ENCODE assay signal across 32 cellular contexts in genomic region chr11:44252999-44253602, GRCh38. TPM values are rescaled to one million over a fixed set of nuclear protein-coding genes. Genes with fewer than 3 reads are reported as not detected.
"Had no signal": no experiment of that assay in that cellular context is flagged by ENCODE, and none has a peak within 500 bp of the region (broad histone marks: within the 10 kb centered on the region; RNA-seq: fewer than 3 reads in every experiment).

No MANE protein-coding gene starts in this region.

- H3K4me3 ChIP-seq: coronary artery, dorsolateral prefrontal cortex, esophagus squamous epithelium, gastrocnemius medialis, heart right ventricle, left lung, lower lobe of right lung, mucosa of descending colon had no signal

- H3K27me3 ChIP-seq: dorsolateral prefrontal cortex, esophagus squamous epithelium, gastrocnemius medialis, heart right ventricle, left lung had no signal

- H3K27ac ChIP-seq: coronary artery, dorsolateral prefrontal cortex, epithelial cell of prostate, esophagus squamous epithelium, gastrocnemius medialis, heart right ventricle, left lung, lower lobe of right lung had no signal

- H3K36me3 ChIP-seq: gastrocnemius medialis, lower lobe of right lung had no signal

- H3K4me1 ChIP-seq: esophagus squamous epithelium, left lung, lower lobe of right lung had no signal

- DNase-seq: dermis blood vessel endothelial cell; dorsolateral prefrontal cortex; effector CD4-positive, alpha-beta T cell; effector memory CD4-positive, alpha-beta T cell; erythroblast; esophagus squamous epithelium; foreskin fibroblast; foreskin melanocyte; gastrocnemius medialis; glutamatergic neuron; head of caudate nucleus; heart right ventricle; hippocampal formation; left cardiac atrium; left lung; left ventricle myocardium superior; lower lobe of right lung; mesenchymal stem cell; mucosa of descending colon; naive B cell; naive thymus-derived CD8-positive, alpha-beta T cell had no signal

- FAIRE-seq: endometrium, islet of Langerhans, keratinocyte had no signal

RNA-seq across cellular contexts. Expression of gene ALX4, which starts 56.8 kb away (rescaled TPM):
- total RNA-seq: dermis blood vessel endothelial cell; esophagus mucosa; esophagus squamous epithelium; glomerular endothelial cell; kidney epithelial cell; left lung; lower lobe of right lung; lung microvascular endothelial cell; mesenteric fat pad; mucosa of descending colon; myocyte; naive thymus-derived CD8-positive, alpha-beta T cell had no signal
- polyA plus RNA-seq: keratinocyte; naive thymus-derived CD8-positive, alpha-beta T cell had no signal
